18 cellular contexts compared by ENCODE assay signal in genomic region chr1:166283600-166283999, GRCh38.
DNase-seq lines count a peak whose midpoint lies in the region; ATAC-seq, FAIRE-seq and TF ChIP-seq lines count a peak whose summit lies in the region.
"Had no signal": no experiment of that assay in that cellular context is flagged by ENCODE, and none has a peak within 500 bp of the region (broad histone marks: within the 10 kb centered on the region; RNA-seq: fewer than 3 reads in every experiment).

No MANE protein-coding gene starts in this region.

- POLR2A ChIA-PET in K562 (lab: Yijun Ruan, JAX), result no interaction called here

- no peak for FAIRE-seq in K562 (lab: Jason Lieb, UNC)
- FAIRE-seq: A204.1, GM12891 had no signal

- ATAC-seq in Right ventricle myocardium inferior (peak; percentile 7), right cardiac atrium (no peak), K562 (peak; percentile 37; the same call in 1 of the 3 replicates), right lobe of liver (peak; percentile 59 to 75 (median 69)), mucosa of descending colon (no peak)
- ATAC-seq: HCT116 had no signal

- H3K9ac ChIP-seq in K562 (ENCODE audit: insufficient read depth in 1 of 2, low read depth in 2 of 2, low read length in 2 of 2), result no peak overlapping the region
- H3K9ac ChIP-seq: BLaER1 treated with 17β-estradiol and CSF1 and Interleukin-3, amounts not matched to agents 10 nM and 100 nM had no signal

- DNase-seq in Right ventricle myocardium inferior (ENCODE audit: missing footprints) (no peak), right cardiac atrium (no peak), K562 (ENCODE audit: extremely low read depth in 1 of 4, low spot score in 3 of 4) (no peak), right lobe of liver (peak in 1 of 3 donors; percentile 75), COR-L47 (lab: John Stamatoyannopoulos, UW) (no peak), mucosa of descending colon (no peak)
- DNase-seq: Calu3; CD4-positive, alpha-beta T cell; CD8-positive, alpha-beta memory T cell; DMS53; DMS79 treated with DMSO at 0.1 percent for 48 hours; GF-D8; H9 had no signal

- H3K4me3 ChIP-seq in right cardiac atrium (ENCODE audit: low read length) (no peak overlapping the region), K562 (no peak overlapping the region), right lobe of liver (no peak overlapping the region), mucosa of descending colon (no peak overlapping the region)
- H3K4me3 ChIP-seq: BLaER1 treated with 17β-estradiol and CSF1 and Interleukin-3, amounts not matched to agents 10 nM and 100 nM had no signal

- TF ChIP-seq EP300 in K562 (IDR thresholded peaks at IDR 0.05; ENCODE audit: low read length), result no peak

- H3K27me3 ChIP-seq in right cardiac atrium (ENCODE audit: control insufficient read depth, insufficient read depth), result no peaks in the 10 kb centered on the region
- peaks cover 0 to 3% of the 10 kb centered on the region in 2 experiments; a peak in 1 of 5 replicates for H3K27me3 ChIP-seq in K562 (ENCODE audit: control insufficient read depth in 2 of 2, insufficient read depth in 2 of 2, low read length in 2 of 2)
- no peaks in the 10 kb centered on the region for H3K27me3 ChIP-seq in right lobe of liver
- H3K27me3 ChIP-seq: BLaER1 treated with 17β-estradiol and CSF1 and Interleukin-3, amounts not matched to agents 10 nM and 100 nM had no signal

- BruUV-seq in K562 (replicated peaks; lab: Mats Ljungman, UMichigan), result no TSS peak

- H3K9me1 ChIP-seq in K562 (ENCODE audit: control insufficient read depth, insufficient read depth, low read length), result no peaks in the 10 kb centered on the region

- no peaks in the 10 kb centered on the region for H3K79me2 ChIP-seq in K562 (ENCODE audit: control insufficient read depth, insufficient read depth, low read length)

- 84% methylated on average over 5 of the region's 5 CpGs for WGBS in right cardiac atrium
- WGBS in K562 (ENCODE audit: insufficient coverage, low coverage, missing lambda C conversion rate), result 4% methylated on average over 5 of the region's 5 CpGs
- WGBS in right lobe of liver (ENCODE audit: insufficient coverage, low coverage, low lambda C conversion rate, missing lambda C conversion rate), result 40% methylated on average over 5 of the region's 5 CpGs

- H4K20me1 ChIP-seq in K562 (replicated peaks; ENCODE audit: control insufficient read depth, insufficient read depth, low read length), result no peaks in the 10 kb centered on the region
- H4K20me1 ChIP-seq: BLaER1 treated with 17β-estradiol and CSF1 and Interleukin-3, amounts not matched to agents 10 nM and 100 nM had no signal

- H3K4me1 ChIP-seq in right cardiac atrium (ENCODE audit: control insufficient read depth, insufficient read depth, low read length) (peaks cover 1% of the 10 kb centered on the region), K562 (replicated peaks in 1 of 2; ENCODE audit: control insufficient read depth in 2 of 2, insufficient read depth in 2 of 2, low read length in 2 of 2) (no peaks in the 10 kb centered on the region), right lobe of liver (no peaks in the 10 kb centered on the region), mucosa of descending colon (ENCODE audit: low read depth) (no peaks in the 10 kb centered on the region)

- H3K36me3 ChIP-seq in K562 (ENCODE audit: control insufficient read depth, insufficient read depth, low read length) (no peaks in the 10 kb centered on the region), right lobe of liver (no peaks in the 10 kb centered on the region), mucosa of descending colon (ENCODE audit: low read depth) (no peaks in the 10 kb centered on the region)
- H3K36me3 ChIP-seq: BLaER1 treated with 17β-estradiol and CSF1 and Interleukin-3, amounts not matched to agents 10 nM and 100 nM had no signal

- intact Hi-C loops in Right ventricle myocardium inferior (cut with DNase I), result no loop called here
- intact Hi-C loops in right cardiac atrium (cut with DNase I), result no loop called here
- intact Hi-C loops in K562 (cut with micrococcal nuclease), result no loop called here
- intact Hi-C loops in right lobe of liver (cut with DNase I), result no loop called here
- intact Hi-C loops in mucosa of descending colon (cut with DNase I, micrococcal nuclease), result no loop called here

- H3K4me2 ChIP-seq in K562 (ENCODE audit: insufficient read depth, low read length), result no peak overlapping the region

- in situ Hi-C loops in K562 (cut with MboI), result no loop called here

- TF ChIP-seq RAD21 in K562 (CRISPR knock-in tag; conservative IDR thresholded peaks at IDR 0.05 in 1 of 2, IDR thresholded peaks at IDR 0.05 in 1 of 2), result no peak

- H2AFZ ChIP-seq in K562 (ENCODE audit: low read depth, low read length), result no peak overlapping the region

- no peaks in the 10 kb centered on the region for H3K9me3 ChIP-seq in right cardiac atrium (ENCODE audit: control insufficient read depth, low read length)
- no peaks in the 10 kb centered on the region for H3K9me3 ChIP-seq in K562 (replicated peaks; ENCODE audit: control insufficient read depth, insufficient read depth, low read depth, low read length)
- no peaks in the 10 kb centered on the region for H3K9me3 ChIP-seq in right lobe of liver
- H3K9me3 ChIP-seq in mucosa of descending colon, result no peaks in the 10 kb centered on the region
- H3K9me3 ChIP-seq: BLaER1 treated with 17β-estradiol and CSF1 and Interleukin-3, amounts not matched to agents 10 nM and 100 nM had no signal

- CTCF ChIA-PET in K562 (lab: Yijun Ruan, JAX; ENCODE audit: low intra/inter-chr PET ratio), result no interaction called here

- TF ChIP-seq CTCF in K562 (IDR thresholded peaks at IDR 0.05 in 2 of 3, conservative IDR thresholded peaks at IDR 0.05 in 1 of 3; ENCODE audit: insufficient read depth in 2 of 3, low read depth in 1 of 3, low read length in 3 of 3) (no peak), right lobe of liver (IDR thresholded peaks at IDR 0.05) (no peak), mucosa of descending colon (IDR thresholded peaks at IDR 0.05) (no peak)

- H3K27ac ChIP-seq in right cardiac atrium (ENCODE audit: low read length) (no peak overlapping the region), K562 (ENCODE audit: extremely low read depth, low read depth, low read length) (no peak overlapping the region), right lobe of liver (no peak overlapping the region)
- H3K27ac ChIP-seq: 22Rv1; BLaER1 treated with 17β-estradiol and CSF1 and Interleukin-3, amounts not matched to agents 10 nM and 100 nM had no signal

- TF ChIP-seq POLR2A in K562 (conservative IDR thresholded peaks at IDR 0.05) (no peak), right lobe of liver (IDR thresholded peaks at IDR 0.05) (no peak)

TF ChIP-seq in K562, 482 proteins besides CTCF, POLR2A, EP300 and RAD21:
- TF ChIP-seq TCFL5 (CRISPR knock-in tag; conservative IDR thresholded peaks at IDR 0.05), result no peak
- no peak for TF ChIP-seq ZNF197 (CRISPR knock-in tag; IDR thresholded peaks at IDR 0.05; ENCODE audit: low read depth)
- no peak for TF ChIP-seq SMARCB1 (IDR thresholded peaks at IDR 0.05; ENCODE audit: insufficient read length, low read depth)

Comparison
In these comparisons a context has a peak if more than half of its experiments do, and no peak if none do; other contexts are left out.
1. ATAC-seq: peak in Right ventricle myocardium inferior (single experiment), K562 (single experiment) and right lobe of liver (4 of 4); none in right cardiac atrium (0 of 2) and mucosa of descending colon (single experiment).